ENCODE assay signal across 1 cellular context in genomic region chr2:135164431-135164830, GRCh38.
TF ChIP-seq lines count a peak whose summit lies in the region.

No MANE protein-coding gene starts in this region.

TF ChIP-seq in endothelial cell of umbilical vein, 7 proteins besides CTCF, POLR2A, EP300 and RAD21:
- no peak for TF ChIP-seq JUN (IDR thresholded peaks at IDR 0.05; ENCODE audit: borderline replicate concordance, insufficient read depth, insufficient read length, low read depth)
- TF ChIP-seq EZH2 (IDR thresholded peaks at IDR 0.05; ENCODE audit: borderline replicate concordance, low read depth, low read length, severe bottlenecking), result no peak
- no peak for TF ChIP-seq GATA2 (IDR thresholded peaks at IDR 0.05; ENCODE audit: insufficient read depth, insufficient read length, low read depth, low read length)
- no peak for TF ChIP-seq POLR2AphosphoS5 (IDR thresholded peaks at IDR 0.05; ENCODE audit: insufficient read depth, low read depth, low read length)
- TF ChIP-seq MYC (IDR thresholded peaks at IDR 0.05; ENCODE audit: low read depth, low read length), result no peak
- TF ChIP-seq FOS (IDR thresholded peaks at IDR 0.05; ENCODE audit: borderline replicate concordance, insufficient read depth, low read length), result no peak
- no peak for TF ChIP-seq MAX (IDR thresholded peaks at IDR 0.05; ENCODE audit: insufficient read depth, insufficient read length)
